21 cellular contexts compared by ENCODE assay signal in genomic region chr2:203994735-203995134, GRCh38. TPM values are rescaled to one million over a fixed set of nuclear protein-coding genes. Genes with fewer than 3 reads are reported as not detected.
DNase-seq lines count a peak whose midpoint lies in the region; ATAC-seq, FAIRE-seq and TF ChIP-seq lines count a peak whose summit lies in the region.
"Had no signal": no experiment of that assay in that cellular context is flagged by ENCODE, and none has a peak within 500 bp of the region (broad histone marks: within the 10 kb centered on the region; RNA-seq: fewer than 3 reads in every experiment).

No MANE protein-coding gene starts in this region.

- no peak overlapping the region for H3K27ac ChIP-seq in kidney (ENCODE audit: low read depth in 2 of 2, low read length in 2 of 2)
- H3K27ac ChIP-seq: A549, adrenal gland, heart right ventricle, neural progenitor cell, upper lobe of left lung had no signal

- H3K4me1 ChIP-seq in kidney (ENCODE audit: control insufficient read depth in 1 of 2, insufficient read depth in 1 of 2, low read depth in 1 of 2, low read length in 2 of 2) (no peaks in the 10 kb centered on the region), BE2C (no peaks in the 10 kb centered on the region)
- H3K4me1 ChIP-seq: A549, adrenal gland, neural progenitor cell had no signal

- FAIRE-seq in kidney (lab: Jason Lieb, UNC): no peak
- FAIRE-seq: A549 had no signal

- no peaks in the 10 kb centered on the region for H3K36me3 Mint-ChIP-seq in activated CD4-positive, alpha-beta memory T cell treated with anti-CD3 and anti-CD28 coated beads for 36 hours
- H3K36me3 Mint-ChIP-seq in activated CD4-positive, alpha-beta memory T cell treated with anti-CD3 and anti-CD28 coated beads, Interleukin-2, amount 10 ng/mL, durations not matched to agents 7 days and 5 days (ENCODE audit: low read depth): peaks cover 9% of the 10 kb centered on the region
- peaks cover 3% of the 10 kb centered on the region for H3K36me3 Mint-ChIP-seq in T-helper 1 cell treated with Interleukin-12 subunit alpha and Interleukin-12 subunit beta and Interleukin-4 antibody, amounts not matched to agents 30 μg/mL and 1 μg/mL, for 36 hours (ENCODE audit: low read depth)
- H3K36me3 Mint-ChIP-seq in natural killer cell treated with Interleukin-12 subunit alpha and Interleukin-12 subunit beta and Interleukin-15 and Interleukin-18, amount 100 ng/mL, for 72 hours: peaks cover 5% of the 10 kb centered on the region
- H3K36me3 Mint-ChIP-seq: neural progenitor cell; stimulated activated naive B cell treated with anti-CD40 and anti-IgM and Interleukin-4, amounts not matched to agents 10 μg/mL and 1 μg/mL and 100 μg/mL, for 72 hours had no signal

- H3K4me1 Mint-ChIP-seq in activated CD4-positive, alpha-beta memory T cell treated with anti-CD3 and anti-CD28 coated beads for 36 hours (ENCODE audit: low read depth): peaks cover 36% of the 10 kb centered on the region
- H3K4me1 Mint-ChIP-seq in activated CD4-positive, alpha-beta memory T cell treated with anti-CD3 and anti-CD28 coated beads, Interleukin-2, amount 10 ng/mL, durations not matched to agents 7 days and 5 days: peaks cover 35% of the 10 kb centered on the region
- H3K4me1 Mint-ChIP-seq in T-helper 1 cell treated with Interleukin-12 subunit alpha and Interleukin-12 subunit beta and Interleukin-4 antibody, amounts not matched to agents 30 μg/mL and 1 μg/mL, for 36 hours (ENCODE audit: low read depth): peaks cover 47% of the 10 kb centered on the region
- peaks cover 30 to 32% of the 10 kb centered on the region in 2 donors for H3K4me1 Mint-ChIP-seq in natural killer cell treated with Interleukin-12 subunit alpha and Interleukin-12 subunit beta and Interleukin-15 and Interleukin-18, amount 100 ng/mL, for 72 hours (ENCODE audit: low read depth in 2 of 2)
- H3K4me1 Mint-ChIP-seq: activated B cell treated with CpG ODN at 0.5 μM for 24 hours; neural progenitor cell; stimulated activated naive B cell treated with anti-CD40 and anti-IgM and Interleukin-4, amounts not matched to agents 10 μg/mL and 1 μg/mL and 100 μg/mL, for 72 hours had no signal

- ATAC-seq in GM21423 (IDR thresholded peaks at IDR 0.05; ENCODE audit: unreplicated experiment) (peak; percentile 45), GM19455 (IDR thresholded peaks at IDR 0.05; ENCODE audit: unreplicated experiment) (no peak)
- ATAC-seq in natural killer cell treated with Interleukin-12 subunit alpha and Interleukin-12 subunit beta and Interleukin-15 and Interleukin-18, amount 100 ng/mL, for 72 hours: peak; percentile 82 to 85
- ATAC-seq: A549; heart right ventricle; stimulated activated naive B cell treated with anti-CD40 and anti-IgM and Interleukin-4, amounts not matched to agents 10 μg/mL and 1 μg/mL and 100 μg/mL, for 72 hours had no signal

- DNase-seq in activated CD4-positive, alpha-beta memory T cell treated with anti-CD3 and anti-CD28 coated beads for 36 hours: no peak
- DNase-seq in activated CD4-positive, alpha-beta memory T cell treated with anti-CD3 and anti-CD28 coated beads, Interleukin-2, amount 10 ng/mL, durations not matched to agents 7 days and 5 days: no peak
- peak; percentile 64 for DNase-seq in natural killer cell treated with Interleukin-12 subunit alpha and Interleukin-12 subunit beta and Interleukin-15 and Interleukin-18, amount 100 ng/mL, for 72 hours (ENCODE audit: low spot score)
- DNase-seq in kidney (no peak), BE2C (no peak)
- DNase-seq: activated B cell treated with CpG ODN at 0.5 μM for 24 hours; adrenal gland; DMS79 treated with DMSO at 0.1 percent for 48 hours; effector memory CD4-positive, alpha-beta T cell; heart right ventricle; islet precursor cell; mesendoderm; RPMI8226; stimulated activated naive B cell treated with anti-CD40 and anti-IgM and Interleukin-4, amounts not matched to agents 10 μg/mL and 1 μg/mL and 100 μg/mL, for 72 hours had no signal

- H3K4me3 Mint-ChIP-seq in activated CD4-positive, alpha-beta memory T cell treated with anti-CD3 and anti-CD28 coated beads for 36 hours: no peak overlapping the region
- H3K4me3 Mint-ChIP-seq in activated CD4-positive, alpha-beta memory T cell treated with anti-CD3 and anti-CD28 coated beads, Interleukin-2, amount 10 ng/mL, durations not matched to agents 7 days and 5 days: no peak overlapping the region
- peak overlapping the region; percentile 65 for H3K4me3 Mint-ChIP-seq in T-helper 1 cell treated with Interleukin-12 subunit alpha and Interleukin-12 subunit beta and Interleukin-4 antibody, amounts not matched to agents 30 μg/mL and 1 μg/mL, for 36 hours
- peak overlapping the region; percentile 76 for H3K4me3 Mint-ChIP-seq in natural killer cell treated with Interleukin-12 subunit alpha and Interleukin-12 subunit beta and Interleukin-15 and Interleukin-18, amount 100 ng/mL, for 72 hours
- H3K4me3 Mint-ChIP-seq: activated B cell treated with CpG ODN at 0.5 μM for 24 hours; neural progenitor cell; stimulated activated naive B cell treated with anti-CD40 and anti-IgM and Interleukin-4, amounts not matched to agents 10 μg/mL and 1 μg/mL and 100 μg/mL, for 72 hours had no signal

- H3K9me3 ChIP-seq in kidney (ENCODE audit: control insufficient read depth in 1 of 2, low read length in 2 of 2) (no peaks in the 10 kb centered on the region), BE2C (no peaks in the 10 kb centered on the region)
- H3K9me3 ChIP-seq: A549, adrenal gland, heart right ventricle, upper lobe of left lung had no signal

- peak overlapping the region; percentile 57 for H3K27ac Mint-ChIP-seq in activated CD4-positive, alpha-beta memory T cell treated with anti-CD3 and anti-CD28 coated beads for 36 hours
- H3K27ac Mint-ChIP-seq in activated CD4-positive, alpha-beta memory T cell treated with anti-CD3 and anti-CD28 coated beads, Interleukin-2, amount 10 ng/mL, durations not matched to agents 7 days and 5 days: no peak overlapping the region
- peak overlapping the region; percentile 81 for H3K27ac Mint-ChIP-seq in T-helper 1 cell treated with Interleukin-12 subunit alpha and Interleukin-12 subunit beta and Interleukin-4 antibody, amounts not matched to agents 30 μg/mL and 1 μg/mL, for 36 hours
- H3K27ac Mint-ChIP-seq in natural killer cell treated with Interleukin-12 subunit alpha and Interleukin-12 subunit beta and Interleukin-15 and Interleukin-18, amount 100 ng/mL, for 72 hours: no peak overlapping the region
- H3K27ac Mint-ChIP-seq: activated B cell treated with CpG ODN at 0.5 μM for 24 hours; neural progenitor cell; stimulated activated naive B cell treated with anti-CD40 and anti-IgM and Interleukin-4, amounts not matched to agents 10 μg/mL and 1 μg/mL and 100 μg/mL, for 72 hours had no signal

- H3K4me3 ChIP-seq in kidney (ENCODE audit: low read length in 2 of 2): no peak overlapping the region
- H3K4me3 ChIP-seq in BE2C (ENCODE audit: low read depth, low read length): no peak overlapping the region
- H3K4me3 ChIP-seq: A549, adrenal gland, heart right ventricle, neural progenitor cell, upper lobe of left lung had no signal

- POLR2A ChIA-PET in activated CD4-positive, alpha-beta memory T cell treated with anti-CD3 and anti-CD28 coated beads for 36 hours (lab: Charles Lee): interaction anchor here (0.9 to 2.7 kb wide), 2 partner anchors 11 to 51 kb away, joined by 3 to 10 read pairs; no protein-coding TSS in a partner anchor
- POLR2A ChIA-PET in activated CD4-positive, alpha-beta memory T cell treated with anti-CD3 and anti-CD28 coated beads, Interleukin-2, amount 10 ng/mL, durations not matched to agents 7 days and 5 days (lab: Charles Lee): interaction anchor here (0.9 to 2.2 kb wide), 6 partner anchors 9 to 58 kb away, joined by 3 to 10 read pairs (median 4); partner anchors contain the start of gene ICOS

- H3K27me3 ChIP-seq in BE2C: no peaks in the 10 kb centered on the region
- H3K27me3 ChIP-seq: adrenal gland, heart right ventricle, neural progenitor cell, upper lobe of left lung had no signal

- no peak overlapping the region for H3K9ac ChIP-seq in kidney (ENCODE audit: low read length in 2 of 2)
- H3K9ac ChIP-seq: neural progenitor cell had no signal

- intact Hi-C loops in activated CD4-positive, alpha-beta memory T cell treated with anti-CD3 and anti-CD28 coated beads for 36 hours (cut with micrococcal nuclease): loop anchor here (5.0 kb wide), 2 partner anchors 127 to 262 kb away; partner anchors contain the start of gene CTLA4
- intact Hi-C loops in kidney (cut with DNase I): no loop called here

- no peaks in the 10 kb centered on the region for H3K27me3 Mint-ChIP-seq in activated CD4-positive, alpha-beta memory T cell treated with anti-CD3 and anti-CD28 coated beads for 36 hours
- H3K27me3 Mint-ChIP-seq in activated CD4-positive, alpha-beta memory T cell treated with anti-CD3 and anti-CD28 coated beads, Interleukin-2, amount 10 ng/mL, durations not matched to agents 7 days and 5 days: no peaks in the 10 kb centered on the region
- no peaks in the 10 kb centered on the region for H3K27me3 Mint-ChIP-seq in T-helper 1 cell treated with Interleukin-12 subunit alpha and Interleukin-12 subunit beta and Interleukin-4 antibody, amounts not matched to agents 30 μg/mL and 1 μg/mL, for 36 hours (ENCODE audit: low read depth)
- H3K27me3 Mint-ChIP-seq in natural killer cell treated with Interleukin-12 subunit alpha and Interleukin-12 subunit beta and Interleukin-15 and Interleukin-18, amount 100 ng/mL, for 72 hours: no peaks in the 10 kb centered on the region

- no peak for TF ChIP-seq CTCF in kidney (IDR thresholded peaks at IDR 0.05; ENCODE audit: borderline replicate concordance, extremely low read depth, insufficient read depth)
- TF ChIP-seq CTCF in BE2C (IDR thresholded peaks at IDR 0.05; ENCODE audit: low read depth, low read length): no peak

- H3K36me3 ChIP-seq in kidney (ENCODE audit: control insufficient read depth in 1 of 2, insufficient read depth in 2 of 2, low read length in 2 of 2) (no peaks in the 10 kb centered on the region), BE2C (no peaks in the 10 kb centered on the region)
- H3K36me3 ChIP-seq: adrenal gland, heart right ventricle, neural progenitor cell, upper lobe of left lung had no signal

- no peaks in the 10 kb centered on the region for H3K9me3 Mint-ChIP-seq in activated CD4-positive, alpha-beta memory T cell treated with anti-CD3 and anti-CD28 coated beads for 36 hours
- H3K9me3 Mint-ChIP-seq in activated CD4-positive, alpha-beta memory T cell treated with anti-CD3 and anti-CD28 coated beads, Interleukin-2, amount 10 ng/mL, durations not matched to agents 7 days and 5 days: peaks cover 3% of the 10 kb centered on the region
- H3K9me3 Mint-ChIP-seq in T-helper 1 cell treated with Interleukin-12 subunit alpha and Interleukin-12 subunit beta and Interleukin-4 antibody, amounts not matched to agents 30 μg/mL and 1 μg/mL, for 36 hours: peaks cover 3% of the 10 kb centered on the region
- no peaks in the 10 kb centered on the region for H3K9me3 Mint-ChIP-seq in natural killer cell treated with Interleukin-12 subunit alpha and Interleukin-12 subunit beta and Interleukin-15 and Interleukin-18, amount 100 ng/mL, for 72 hours
- H3K9me3 Mint-ChIP-seq: activated B cell treated with CpG ODN at 0.5 μM for 24 hours; neural progenitor cell; stimulated activated naive B cell treated with anti-CD40 and anti-IgM and Interleukin-4, amounts not matched to agents 10 μg/mL and 1 μg/mL and 100 μg/mL, for 72 hours had no signal

- CTCF ChIA-PET in activated CD4-positive, alpha-beta memory T cell treated with anti-CD3 and anti-CD28 coated beads for 36 hours (lab: Charles Lee): interaction anchor here (2.7 kb wide), 1 partner anchor 51 kb away, joined by 9 read pairs; no protein-coding TSS in a partner anchor
- CTCF ChIA-PET in activated CD4-positive, alpha-beta memory T cell treated with anti-CD3 and anti-CD28 coated beads, Interleukin-2, amount 10 ng/mL, durations not matched to agents 7 days and 5 days (lab: Charles Lee): no interaction called here

RNA-seq across cellular contexts. Expression of gene ICOS, which starts 58.2 kb away (rescaled TPM):
- total RNA-seq in activated CD4-positive, alpha-beta memory T cell treated with anti-CD3 and anti-CD28 coated beads for 36 hours: 100 to 1,000 TPM; 187 to 190 TPM
- total RNA-seq in activated CD4-positive, alpha-beta memory T cell treated with anti-CD3 and anti-CD28 coated beads, Interleukin-2, amount 10 ng/mL, durations not matched to agents 7 days and 5 days: 10 to 100 TPM; 61.8 to 63.0 TPM
- 10 to 100 TPM; 68.8 to 93.6 TPM for total RNA-seq in natural killer cell treated with Interleukin-12 subunit alpha and Interleukin-12 subunit beta and Interleukin-15 and Interleukin-18, amount 100 ng/mL, for 72 hours
- total RNA-seq in kidney: 0.85 TPM
- not detected for polyA plus RNA-seq in kidney (ENCODE audit: insufficient read depth, low read depth, low replicate concordance)
- polyA plus RNA-seq in BE2C (2012; ENCODE audit: insufficient read depth, insufficient read length, low read depth): not detected
- total RNA-seq: activated B cell treated with CpG ODN at 0.5 μM for 24 hours, pulmonary artery endothelial cell had no signal
- polyA plus RNA-seq: A549 had no signal

Comparison
In these comparisons a context has a peak if more than half of its experiments do, and no peak if none do; other contexts are left out.
1. H3K27ac Mint-ChIP-seq: peak in activated CD4-positive, alpha-beta memory T cell treated with anti-CD3 and anti-CD28 coated beads for 36 hours (single experiment) and T-helper 1 cell treated with Interleukin-12 subunit alpha and Interleukin-12 subunit beta and Interleukin-4 antibody, amounts not matched to agents 30 μg/mL and 1 μg/mL, for 36 hours (single experiment); none in activated CD4-positive, alpha-beta memory T cell treated with anti-CD3 and anti-CD28 coated beads, Interleukin-2, amount 10 ng/mL, durations not matched to agents 7 days and 5 days (single experiment) and natural killer cell treated with Interleukin-12 subunit alpha and Interleukin-12 subunit beta and Interleukin-15 and Interleukin-18, amount 100 ng/mL, for 72 hours (0 of 2).
2. H3K4me3 Mint-ChIP-seq: peak in T-helper 1 cell treated with Interleukin-12 subunit alpha and Interleukin-12 subunit beta and Interleukin-4 antibody, amounts not matched to agents 30 μg/mL and 1 μg/mL, for 36 hours (single experiment) and natural killer cell treated with Interleukin-12 subunit alpha and Interleukin-12 subunit beta and Interleukin-15 and Interleukin-18, amount 100 ng/mL, for 72 hours (single experiment); none in activated CD4-positive, alpha-beta memory T cell treated with anti-CD3 and anti-CD28 coated beads for 36 hours (single experiment) and activated CD4-positive, alpha-beta memory T cell treated with anti-CD3 and anti-CD28 coated beads, Interleukin-2, amount 10 ng/mL, durations not matched to agents 7 days and 5 days (single experiment).
3. RNA of gene ICOS, which starts 58.2 kb away (total RNA-seq): 187 to 190 TPM in activated CD4-positive, alpha-beta memory T cell treated with anti-CD3 and anti-CD28 coated beads for 36 hours, 68.8 to 93.6 TPM in natural killer cell treated with Interleukin-12 subunit alpha and Interleukin-12 subunit beta and Interleukin-15 and Interleukin-18, amount 100 ng/mL, for 72 hours and 61.8 to 63.0 TPM in activated CD4-positive, alpha-beta memory T cell treated with anti-CD3 and anti-CD28 coated beads, Interleukin-2, amount 10 ng/mL, durations not matched to agents 7 days and 5 days; 0.85 TPM in kidney (single experiment); every median in the first group is over 10 times any median in the second.